8 cellular contexts compared by ENCODE assay signal in genomic region chr7:20219446-20220292, GRCh38.
DNase-seq lines count a peak whose midpoint lies in the region; ATAC-seq and TF ChIP-seq lines count a peak whose summit lies in the region.

No MANE protein-coding gene starts in this region.

- peak; percentile 72 for ATAC-seq in GM21390 (IDR thresholded peaks at IDR 0.05; ENCODE audit: unreplicated experiment)

- H3K36me3 ChIP-seq in muscle layer of duodenum (ENCODE audit: control insufficient read depth in 1 of 2, insufficient read depth in 2 of 2, low read length in 2 of 2) = no peaks in the 10 kb centered on the region

- in situ Hi-C loops in GM13977 (cut with MboI; ENCODE audit: low pct_unique_long_range_greater_than_20kb, low sequenced_read_pairs, unreplicated experiment) = no loop called here

- H3K4me3 ChIP-seq in HL-60 (replicated peaks; ENCODE audit: insufficient read depth, low read length) (no peak overlapping the region), muscle layer of duodenum (ENCODE audit: low read depth in 1 of 2, low read length in 2 of 2) (peak overlapping the region in 1 of 2 donors; percentile 30)

- peaks cover 0 to 6% of the 10 kb centered on the region in 2 donors for H3K4me1 ChIP-seq in muscle layer of duodenum (ENCODE audit: control insufficient read depth in 1 of 2, insufficient read depth in 2 of 2, low read length in 2 of 2)

- peak overlapping the region; percentile 83 for H3K27ac ChIP-seq in HL-60 (replicated peaks)
- peak overlapping the region; percentile 96 for H3K27ac ChIP-seq in epithelial cell of prostate
- peak overlapping the region; percentile 81 for H3K27ac ChIP-seq in muscle layer of duodenum (ENCODE audit: low read length)

- H3K9me3 ChIP-seq in muscle layer of duodenum (ENCODE audit: control insufficient read depth in 1 of 2, low read length in 2 of 2) = no peaks in the 10 kb centered on the region

- peak; percentile 58 for DNase-seq in ELR (ENCODE audit: low read depth)
- DNase-seq in HL-60 (ENCODE audit: low read depth in 1 of 2, low spot score in 1 of 2) = peak; percentile 95 to 97
- peak; percentile 12 for DNase-seq in RKO (ENCODE audit: low spot score)
- peak; percentile 87 for DNase-seq in epithelial cell of prostate (ENCODE audit: low read depth, low spot score)
- DNase-seq in GM13977 (ENCODE audit: low spot score) = no peak
- no peak for DNase-seq in GM19240 (ENCODE audit: insufficient read length, low spot score)

- H3K27me3 ChIP-seq in HL-60 (ENCODE audit: insufficient read depth, poor library complexity, severe bottlenecking) (no peaks in the 10 kb centered on the region), muscle layer of duodenum (ENCODE audit: low read depth, low read length) (no peaks in the 10 kb centered on the region)

- no peak for TF ChIP-seq CTCF in HL-60 (IDR thresholded peaks at IDR 0.05; ENCODE audit: insufficient read depth, low read length)
- TF ChIP-seq CTCF in GM13977 (IDR thresholded peaks at IDR 0.05; ENCODE audit: extremely low read depth, insufficient read depth, missing control alignments) = no peak

Comparison
In these comparisons a context has a peak if more than half of its experiments do, and no peak if none do; other contexts are left out.
1. DNase-seq: peak in ELR (single experiment), HL-60 (2 of 2), RKO (single experiment) and epithelial cell of prostate (single experiment); none in GM13977 (single experiment) and GM19240 (single experiment).
2. Peak in every context shown above with its lines, with median percentiles within 50 percentile points of each other: H3K27ac ChIP-seq.